ENCODE assay signal across 15 cellular contexts in the genomic region with DNA sequence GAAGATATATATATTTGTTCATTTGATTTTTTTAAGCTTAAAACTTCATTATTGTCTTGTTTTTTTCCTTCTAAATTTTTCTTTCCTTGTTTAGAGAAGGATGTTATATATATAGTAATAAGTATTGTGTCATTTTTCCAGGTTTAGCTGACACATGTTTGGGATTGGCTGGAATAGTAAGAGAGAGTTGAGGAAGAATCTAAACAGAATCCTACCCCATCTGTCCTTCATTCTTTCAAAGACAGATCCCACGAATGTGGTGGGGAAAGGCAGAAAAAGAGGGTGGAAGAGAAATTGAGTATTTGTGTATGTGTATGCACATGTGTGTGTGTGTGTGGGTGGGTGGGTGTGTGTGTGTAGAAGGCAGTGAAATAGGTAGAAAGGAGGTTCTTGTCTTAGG.
"Had no signal": no experiment of that assay in that cellular context is flagged by ENCODE, and none has a peak within 500 bp of the region (broad histone marks: within the 10 kb centered on the region; RNA-seq: fewer than 3 reads in every experiment).

No MANE protein-coding gene starts in this region.

- H3K27me3 Mint-ChIP-seq: activated CD4-positive, alpha-beta T cell treated with anti-CD3 and anti-CD28 coated beads, Interleukin-2, amount 10 ng/mL, durations not matched to agents 24 days and 14 days; activated T-helper 17 cell treated with anti-CD3 and anti-CD28 coated beads, Interleukin-2, amount 50 U/mL, for 72 hours; central memory CD8-positive, alpha-beta T cell; dendritic cell treated with granulocyte-macrophage colony-stimulating factor and Interleukin-4, amounts not matched to agents 40 ng/mL and 50 ng/mL, for 4 days; stimulated activated naive CD8-positive, alpha-beta T cell treated with anti-CD3 and anti-CD28 coated beads, Interleukin-15, Interleukin-2, amounts not matched to agents 100 ng/mL and 50 ng/mL, for 24 hours had no signal

- H3K27ac ChIP-seq: left lung, neural progenitor cell, pancreas had no signal

- H3K9ac ChIP-seq: neural progenitor cell had no signal

- H3K36me3 Mint-ChIP-seq: memory B cell had no signal

- DNase-seq: activated CD4-positive, alpha-beta T cell treated with anti-CD3 and anti-CD28 coated beads, Interleukin-2, amount 10 ng/mL, durations not matched to agents 24 days and 14 days; activated naive CD4-positive, alpha-beta T cell treated with anti-CD3 and anti-CD28 coated beads for 36 hours; erythroblast; heart left ventricle; left lung; pancreas; stimulated activated CD4-positive, alpha-beta T cell treated with anti-CD3 and anti-CD28 coated beads, Interleukin-15, amount 100 ng/mL, for 24 hours; stimulated activated CD4-positive, alpha-beta T cell treated with anti-CD3 and anti-CD28 coated beads, Interleukin-4, amount 100 ng/mL, for 24 hours; T-helper 1 cell had no signal

- H3K4me1 Mint-ChIP-seq: activated CD4-positive, alpha-beta T cell treated with anti-CD3 and anti-CD28 coated beads, Interleukin-2, amount 10 ng/mL, durations not matched to agents 24 days and 14 days; activated T-helper 17 cell treated with anti-CD3 and anti-CD28 coated beads, Interleukin-2, amount 50 U/mL, for 72 hours; central memory CD8-positive, alpha-beta T cell; memory B cell had no signal

- H2AFZ ChIP-seq: neural progenitor cell had no signal

- H3K4me1 ChIP-seq: left lung, pancreas had no signal

- H3K9me3 Mint-ChIP-seq: activated CD4-positive, alpha-beta T cell treated with anti-CD3 and anti-CD28 coated beads, Interleukin-2, amount 10 ng/mL, durations not matched to agents 24 days and 14 days; activated naive CD4-positive, alpha-beta T cell treated with anti-CD3 and anti-CD28 coated beads for 36 hours; activated T-helper 17 cell treated with anti-CD3 and anti-CD28 coated beads, Interleukin-2, amount 50 U/mL, for 72 hours; central memory CD8-positive, alpha-beta T cell; dendritic cell treated with granulocyte-macrophage colony-stimulating factor and Interleukin-4, amounts not matched to agents 40 ng/mL and 50 ng/mL, for 4 days; memory B cell; neural progenitor cell; stimulated activated naive CD8-positive, alpha-beta T cell treated with anti-CD3 and anti-CD28 coated beads, Interleukin-15, Interleukin-2, amounts not matched to agents 100 ng/mL and 50 ng/mL, for 24 hours had no signal

- H3K27ac Mint-ChIP-seq: activated CD4-positive, alpha-beta T cell treated with anti-CD3 and anti-CD28 coated beads, Interleukin-2, amount 10 ng/mL, durations not matched to agents 24 days and 14 days; activated naive CD4-positive, alpha-beta T cell treated with anti-CD3 and anti-CD28 coated beads for 36 hours; activated T-helper 17 cell treated with anti-CD3 and anti-CD28 coated beads, Interleukin-2, amount 50 U/mL, for 72 hours; dendritic cell treated with granulocyte-macrophage colony-stimulating factor and Interleukin-4, amounts not matched to agents 40 ng/mL and 50 ng/mL, for 4 days; memory B cell; neural progenitor cell; stimulated activated naive CD8-positive, alpha-beta T cell treated with anti-CD3 and anti-CD28 coated beads, Interleukin-15, Interleukin-2, amounts not matched to agents 100 ng/mL and 50 ng/mL, for 24 hours had no signal

- H3K4me3 ChIP-seq: heart left ventricle, left lung, neural progenitor cell, pancreas had no signal

- H3K36me3 ChIP-seq: neural progenitor cell, pancreas had no signal

- H3K9me3 ChIP-seq: heart left ventricle, left lung, pancreas had no signal

- H3K27me3 ChIP-seq: heart left ventricle, left lung, neural progenitor cell, pancreas had no signal

- ATAC-seq: activated T-helper 17 cell treated with anti-CD3 and anti-CD28 coated beads, Interleukin-2, amount 50 U/mL, for 72 hours; pancreas had no signal

- H3K4me2 ChIP-seq: neural progenitor cell had no signal

- H3K4me3 Mint-ChIP-seq: activated CD4-positive, alpha-beta T cell treated with anti-CD3 and anti-CD28 coated beads, Interleukin-2, amount 10 ng/mL, durations not matched to agents 24 days and 14 days; activated naive CD4-positive, alpha-beta T cell treated with anti-CD3 and anti-CD28 coated beads for 36 hours; activated T-helper 17 cell treated with anti-CD3 and anti-CD28 coated beads, Interleukin-2, amount 50 U/mL, for 72 hours; central memory CD8-positive, alpha-beta T cell; dendritic cell treated with granulocyte-macrophage colony-stimulating factor and Interleukin-4, amounts not matched to agents 40 ng/mL and 50 ng/mL, for 4 days; memory B cell; neural progenitor cell; stimulated activated naive CD8-positive, alpha-beta T cell treated with anti-CD3 and anti-CD28 coated beads, Interleukin-15, Interleukin-2, amounts not matched to agents 100 ng/mL and 50 ng/mL, for 24 hours had no signal
